In genomic region chr22:50208430-50208938, GRCh38 we compare ENCODE assay signal across 19 cellular contexts.
"Had no signal": no experiment of that assay in that cellular context is flagged by ENCODE, and none has a peak within 500 bp of the region (broad histone marks: within the 10 kb centered on the region; RNA-seq: fewer than 3 reads in every experiment).

No MANE protein-coding gene starts in this region.

- ATAC-seq: left ventricle myocardium superior had no signal

- H3K27ac Mint-ChIP-seq: endodermal cell, natural killer cell, neural progenitor cell, type B pancreatic cell had no signal

- H3K27ac ChIP-seq: coronary artery, heart left ventricle, neural progenitor cell, suprapubic skin, thyroid gland had no signal

- H3K4me1 Mint-ChIP-seq: endodermal cell had no signal

- H3K36me3 Mint-ChIP-seq: natural killer cell had no signal

- H3K4me3 Mint-ChIP-seq: endodermal cell; natural killer cell; neural progenitor cell; stimulated activated effector memory CD8-positive, alpha-beta T cell treated with anti-CD3 and anti-CD28 coated beads, Interleukin-12 subunit alpha, Interleukin-12 subunit beta, amount 100 ng/mL, for 72 hours; type B pancreatic cell had no signal

- DNase-seq: effector CD4-positive, alpha-beta T cell; endodermal cell; erythroblast; foreskin melanocyte; hippocampal formation; left colon; left ventricle myocardium superior; natural killer cell; nucleus accumbens; stimulated activated CD4-positive, alpha-beta T cell treated with anti-CD3 and anti-CD28 coated beads, Interleukin-4, amount 100 ng/mL, for 1 hour; stimulated activated CD8-positive, alpha-beta memory T cell treated with anti-CD3 and anti-CD28 coated beads, Interleukin-4, amount 100 ng/mL, for 48 hours; stimulated activated naive CD8-positive, alpha-beta T cell treated with anti-CD3 and anti-CD28 coated beads, Interleukin-15, Interleukin-2, amounts not matched to agents 100 U/mL and 50 U/mL, for 24 hours; thyroid gland had no signal

- H3K27me3 Mint-ChIP-seq: type B pancreatic cell had no signal

- H3K9me3 Mint-ChIP-seq: endodermal cell; natural killer cell; stimulated activated effector memory CD8-positive, alpha-beta T cell treated with anti-CD3 and anti-CD28 coated beads, Interleukin-12 subunit alpha, Interleukin-12 subunit beta, amount 100 ng/mL, for 72 hours; type B pancreatic cell had no signal
